33 cellular contexts compared by ENCODE assay signal in genomic region chr3:13368834-13369233, GRCh38. TPM values are rescaled to one million over a fixed set of nuclear protein-coding genes. Genes with fewer than 3 reads are reported as not detected.
"Had no signal": no experiment of that assay in that cellular context is flagged by ENCODE, and none has a peak within 500 bp of the region (broad histone marks: within the 10 kb centered on the region; RNA-seq: fewer than 3 reads in every experiment).

No MANE protein-coding gene starts in this region.

- H3K27me3 ChIP-seq: brain microvascular endothelial cell, dorsolateral prefrontal cortex had no signal

- H3K4me1 Mint-ChIP-seq: activated CD8-positive, alpha-beta memory T cell treated with anti-CD3 and anti-CD28 coated beads, Interleukin-2, amount 10 ng/mL, durations not matched to agents 7 days and 5 days had no signal

- H3K27ac Mint-ChIP-seq: activated CD4-positive, alpha-beta memory T cell treated with anti-CD3 and anti-CD28 coated beads for 36 hours; activated CD8-positive, alpha-beta memory T cell treated with anti-CD3 and anti-CD28 coated beads, Interleukin-2, amount 10 ng/mL, durations not matched to agents 7 days and 5 days; activated CD8-positive, alpha-beta T cell treated with anti-CD3 and anti-CD28 coated beads, Interleukin-2, amount 10 ng/mL, durations not matched to agents 7 days and 5 days; activated naive CD4-positive, alpha-beta T cell treated with anti-CD3 and anti-CD28 coated beads for 36 hours; activated naive CD8-positive, alpha-beta T cell; activated T-helper 1 cell treated with anti-CD3 and anti-CD28 coated beads, Interleukin-12 subunit alpha, Interleukin-12 subunit beta, Interleukin-2, Interleukin-4 antibody, amounts not matched to agents 30 ng/mL and 10 ng/mL and 1 ng/mL, durations not matched to agents 14 hours and 24 hours and 36 hours; activated T-helper 2 cell treated with anti-CD3 and anti-CD28 coated beads, Interferon-gamma antibody, Interleukin-2, Interleukin-4, amounts not matched to agents 10 μg/mL and 5 μg/mL and 100 μg/mL, durations not matched to agents 14 hours and 24 hours and 36 hours; dendritic cell treated with granulocyte-macrophage colony-stimulating factor and Interleukin-4, amounts not matched to agents 40 ng/mL and 50 ng/mL, for 4 days; endodermal cell; T-helper 1 cell treated with Interleukin-12 subunit alpha and Interleukin-12 subunit beta and Interleukin-4 antibody, amounts not matched to agents 30 μg/mL and 1 μg/mL, for 36 hours; WTC11 had no signal

- H3K36me3 ChIP-seq: brain microvascular endothelial cell had no signal

- H3K4me3 Mint-ChIP-seq: activated CD4-positive, alpha-beta memory T cell treated with anti-CD3 and anti-CD28 coated beads for 36 hours; activated CD8-positive, alpha-beta memory T cell treated with anti-CD3 and anti-CD28 coated beads, Interleukin-2, amount 10 ng/mL, durations not matched to agents 7 days and 5 days; activated CD8-positive, alpha-beta T cell treated with anti-CD3 and anti-CD28 coated beads, Interleukin-2, amount 10 ng/mL, durations not matched to agents 7 days and 5 days; activated naive CD4-positive, alpha-beta T cell treated with anti-CD3 and anti-CD28 coated beads for 36 hours; activated naive CD8-positive, alpha-beta T cell; activated T-helper 1 cell treated with anti-CD3 and anti-CD28 coated beads, Interleukin-12 subunit alpha, Interleukin-12 subunit beta, Interleukin-2, Interleukin-4 antibody, amounts not matched to agents 30 ng/mL and 10 ng/mL and 1 ng/mL, durations not matched to agents 14 hours and 24 hours and 36 hours; central memory CD8-positive, alpha-beta T cell; dendritic cell treated with granulocyte-macrophage colony-stimulating factor and Interleukin-4, amounts not matched to agents 40 ng/mL and 50 ng/mL, for 4 days; endodermal cell; T-helper 1 cell treated with Interleukin-12 subunit alpha and Interleukin-12 subunit beta and Interleukin-4 antibody, amounts not matched to agents 30 μg/mL and 1 μg/mL, for 36 hours; WTC11 had no signal

- H3K27ac ChIP-seq: brain microvascular endothelial cell, coronary artery, dorsolateral prefrontal cortex, VCaP had no signal

- H3K9me3 Mint-ChIP-seq: activated CD4-positive, alpha-beta memory T cell treated with anti-CD3 and anti-CD28 coated beads for 36 hours; activated naive CD4-positive, alpha-beta T cell treated with anti-CD3 and anti-CD28 coated beads for 36 hours; activated T-helper 1 cell treated with anti-CD3 and anti-CD28 coated beads, Interleukin-12 subunit alpha, Interleukin-12 subunit beta, Interleukin-2, Interleukin-4 antibody, amounts not matched to agents 30 ng/mL and 10 ng/mL and 1 ng/mL, durations not matched to agents 14 hours and 24 hours and 36 hours; activated T-helper 2 cell treated with anti-CD3 and anti-CD28 coated beads, Interferon-gamma antibody, Interleukin-2, Interleukin-4, amounts not matched to agents 10 μg/mL and 5 μg/mL and 100 μg/mL, durations not matched to agents 14 hours and 24 hours and 36 hours; central memory CD8-positive, alpha-beta T cell; dendritic cell treated with granulocyte-macrophage colony-stimulating factor and Interleukin-4, amounts not matched to agents 40 ng/mL and 50 ng/mL, for 4 days; endodermal cell; T-helper 1 cell treated with Interleukin-12 subunit alpha and Interleukin-12 subunit beta and Interleukin-4 antibody, amounts not matched to agents 30 μg/mL and 1 μg/mL, for 36 hours had no signal

- H3K4me3 ChIP-seq: coronary artery, dorsolateral prefrontal cortex had no signal

- DNase-seq: activated CD4-positive, alpha-beta memory T cell treated with anti-CD3 and anti-CD28 coated beads for 36 hours; activated CD4-positive, alpha-beta T cell treated with anti-CD3 and anti-CD28 coated beads for 1 hour; activated CD4-positive, alpha-beta T cell treated with anti-CD3 and anti-CD28 coated beads for 4 hours; activated CD8-positive, alpha-beta memory T cell treated with anti-CD3 and anti-CD28 coated beads, Interleukin-2, amount 10 ng/mL, durations not matched to agents 7 days and 5 days; activated CD8-positive, alpha-beta memory T cell treated with anti-CD3 and anti-CD28 coated beads, Interleukin-2, amount 50 U/mL, for 4 hours; activated CD8-positive, alpha-beta T cell treated with anti-CD3 and anti-CD28 coated beads, Interleukin-2, amount 10 ng/mL, durations not matched to agents 7 days and 5 days; activated effector memory CD4-positive, alpha-beta T cell treated with anti-CD3 and anti-CD28 coated beads, Interleukin-2, amount 50 U/mL, for 16 hours; activated naive CD4-positive, alpha-beta T cell treated with anti-CD3 and anti-CD28 coated beads for 36 hours; activated T-cell treated with anti-CD3 and anti-CD28 coated beads, Interleukin-2, amount 50 U/mL, for 1 hour; activated T-cell treated with anti-CD3 and anti-CD28 coated beads, Interleukin-2, amount 50 U/mL, for 48 hours; amniotic stem cell; anterior cingulate cortex; brain microvascular endothelial cell; dorsolateral prefrontal cortex; effector memory CD4-positive, alpha-beta T cell; endodermal cell; foreskin fibroblast; head of caudate nucleus; hippocampal formation had no signal

- H3K27me3 Mint-ChIP-seq: activated CD4-positive, alpha-beta memory T cell treated with anti-CD3 and anti-CD28 coated beads for 36 hours; activated CD8-positive, alpha-beta memory T cell treated with anti-CD3 and anti-CD28 coated beads, Interleukin-2, amount 10 ng/mL, durations not matched to agents 7 days and 5 days; activated naive CD8-positive, alpha-beta T cell; central memory CD8-positive, alpha-beta T cell; dendritic cell treated with granulocyte-macrophage colony-stimulating factor and Interleukin-4, amounts not matched to agents 40 ng/mL and 50 ng/mL, for 4 days had no signal

- ATAC-seq: activated CD8-positive, alpha-beta memory T cell treated with anti-CD3 and anti-CD28 coated beads, Interleukin-2, amount 10 ng/mL, durations not matched to agents 7 days and 5 days; activated CD8-positive, alpha-beta T cell treated with anti-CD3 and anti-CD28 coated beads, Interleukin-2, amount 10 ng/mL, durations not matched to agents 7 days and 5 days; esophagus mucosa; WTC11 had no signal

- FAIRE-seq: astrocyte, bronchial epithelial cell, frontal cortex, TTC549 had no signal

RNA-seq across cellular contexts. Expression of gene NUP210, which starts 51.3 kb away (rescaled TPM):
- total RNA-seq: bronchial epithelial cell had no signal
